ENCODE assay signal across 26 cellular contexts in genomic region chr13:99164226-99164625, GRCh38.
"Had no signal": no experiment of that assay in that cellular context is flagged by ENCODE, and none has a peak within 500 bp of the region (broad histone marks: within the 10 kb centered on the region; RNA-seq: fewer than 3 reads in every experiment).

No MANE protein-coding gene starts in this region.

- H3K4me2 ChIP-seq: smooth muscle cell had no signal

- ATAC-seq: left colon; left lung; mucosa of descending colon; naive thymus-derived CD4-positive, alpha-beta T cell; natural killer cell treated with Interleukin-12 subunit alpha and Interleukin-12 subunit beta and Interleukin-15 and Interleukin-18, amount 100 ng/mL, for 72 hours; pancreas; psoas muscle; right lobe of liver; stimulated activated memory B cell treated with anti-CD40 and anti-IgM and Interleukin-4, amounts not matched to agents 10 μg/mL and 1 μg/mL and 100 μg/mL, for 72 hours; stimulated activated naive CD8-positive, alpha-beta T cell treated with anti-CD3 and anti-CD28 coated beads, Interleukin-15, amount 100 ng/mL, for 72 hours had no signal

- H3K27ac ChIP-seq: left lung, pancreas, psoas muscle, right lobe of liver, tibial nerve, uterus had no signal

- H3K36me3 ChIP-seq: left lung, pancreas, right lobe of liver, tibial nerve, uterus had no signal

- H3K4me1 ChIP-seq: left lung, pancreas, psoas muscle, right lobe of liver, tibial nerve, uterus had no signal

- H3K4me3 ChIP-seq: left lung, lung, mucosa of descending colon, pancreas, psoas muscle, right lobe of liver, smooth muscle cell, tibial nerve, uterus had no signal

- FAIRE-seq: islet of Langerhans, kidney, pancreas had no signal

- H3K9me3 ChIP-seq: left lung, mucosa of descending colon, pancreas, psoas muscle, right lobe of liver, tibial nerve, uterus had no signal

- DNase-seq: hypothalamus; immature natural killer cell; kidney; left colon; left lung; midbrain; mucosa of descending colon; naive thymus-derived CD4-positive, alpha-beta T cell; nucleus accumbens; pancreas; psoas muscle; right lobe of liver; stimulated activated CD4-positive, alpha-beta T cell treated with anti-CD3 and anti-CD28 coated beads, Interleukin-1b, Interleukin-23, amount 100 ng/mL, for 48 hours; stimulated activated CD4-positive, alpha-beta T cell treated with anti-CD3 and anti-CD28 coated beads, Interleukin-2, amount 100 ng/mL, for 48 hours; stimulated activated CD4-positive, alpha-beta T cell treated with anti-CD3 and anti-CD28 coated beads, Interleukin-4, amount 100 ng/mL, for 4 hours; stimulated activated CD8-positive, alpha-beta memory T cell treated with anti-CD3 and anti-CD28 coated beads, Interleukin-4, amount 100 ng/mL, for 48 hours; stimulated activated naive CD4-positive, alpha-beta T cell treated with Interleukin-2 at 50 U/mL for 16 hours; stimulated activated naive CD8-positive, alpha-beta T cell treated with anti-CD3 and anti-CD28 coated beads, Interleukin-15, amount 100 ng/mL, for 72 hours; substantia nigra; uterus had no signal

- H3K27me3 ChIP-seq: right lobe of liver, tibial nerve, uterus had no signal
